Comparison of ENCODE assay signal across 15 cellular contexts in the genomic region with DNA sequence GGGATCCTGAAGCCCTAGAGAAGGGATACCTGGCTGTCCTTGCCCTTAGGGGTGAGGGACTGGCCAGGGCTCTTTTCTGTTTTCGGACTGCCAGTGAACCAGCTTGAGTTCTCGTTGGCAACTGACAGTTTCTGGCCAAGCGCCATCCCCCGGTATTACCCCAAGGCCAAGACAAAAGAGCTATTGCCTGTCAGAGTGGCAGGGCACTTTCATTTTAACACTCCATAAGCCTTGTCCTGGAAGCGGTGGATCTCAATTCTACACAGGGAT. TPM values are rescaled to one million over a fixed set of nuclear protein-coding genes. Genes with fewer than 3 reads are reported as not detected.
DNase-seq lines count a peak whose midpoint lies in the region; ATAC-seq, FAIRE-seq and TF ChIP-seq lines count a peak whose summit lies in the region.
"Had no signal": no experiment of that assay in that cellular context is flagged by ENCODE, and none has a peak within 500 bp of the region (broad histone marks: within the 10 kb centered on the region; RNA-seq: fewer than 3 reads in every experiment).

No MANE protein-coding gene starts in this region.

- no peak overlapping the region for H2BK12ac ChIP-seq in H1 (ENCODE audit: low read depth, low read length)

- H4K91ac ChIP-seq in H1 (replicated peaks; ENCODE audit: insufficient read length, low read length): no peak overlapping the region

- H2AK5ac ChIP-seq in H1 (ENCODE audit: low read depth, low read length): no peak overlapping the region

- H3K18ac ChIP-seq in H1 (ENCODE audit: extremely low read depth, low read length): no peak overlapping the region

- no peak overlapping the region for H3K27ac Mint-ChIP-seq in activated CD4-positive, alpha-beta T cell treated with anti-CD3 and anti-CD28 coated beads for 36 hours

- H3K79me1 ChIP-seq in H1 (ENCODE audit: low read depth, low read length): no peaks in the 10 kb centered on the region; the same call in 1 of the 2 replicates

- H3K4me2 ChIP-seq in H1 (ENCODE audit: insufficient read depth in 1 of 2, low read depth in 2 of 2, low read length in 2 of 2): peak overlapping the region; percentile 92 to 97
- H3K4me2 ChIP-seq in smooth muscle cell: peak overlapping the region; percentile 87

- peak overlapping the region; percentile 67 for H3K4me3 Mint-ChIP-seq in activated CD4-positive, alpha-beta T cell treated with anti-CD3 and anti-CD28 coated beads for 36 hours

- no peak overlapping the region for H3K14ac ChIP-seq in H1 (ENCODE audit: insufficient read length)

- POLR2A ChIA-PET in activated CD4-positive, alpha-beta T cell treated with anti-CD3 and anti-CD28 coated beads for 36 hours (lab: Charles Lee): interaction anchor here (0.6 kb wide), 2 partner anchors 111 to 247 kb away, joined by 3 read pairs; no protein-coding TSS in a partner anchor
- POLR2A ChIA-PET in H1 (lab: Charles Lee; ENCODE audit: partially characterized antibody): interaction anchor here (0.8 to 1.5 kb wide), 5 partner anchors 20 to 331 kb away, joined by 3 to 6 read pairs (median 3); no protein-coding TSS in a partner anchor

- H3K9ac ChIP-seq in H1 (replicated peaks in 1 of 4; ENCODE audit: extremely low read depth in 1 of 4, low read depth in 3 of 4, low read length in 3 of 4): no peak overlapping the region
- H3K9ac ChIP-seq in smooth muscle cell (ENCODE audit: low read depth): no peak overlapping the region

- H3K9me3 ChIP-seq in H1 (ENCODE audit: insufficient read depth in 2 of 2, low read depth in 1 of 2, low read length in 1 of 2): no peaks in the 10 kb centered on the region
- no peaks in the 10 kb centered on the region for H3K9me3 ChIP-seq in smooth muscle cell (replicated peaks; ENCODE audit: low read depth)
- H3K9me3 ChIP-seq in psoas muscle: no peaks in the 10 kb centered on the region
- H3K9me3 ChIP-seq: tibial nerve had no signal

- H3K27me3 ChIP-seq in H1 (replicated peaks in 1 of 4; ENCODE audit: control insufficient read depth in 3 of 4, extremely low read depth in 1 of 4, insufficient read depth in 3 of 4, low read length in 3 of 4): peaks cover 36 to 56% (median 54%) of the 10 kb centered on the region in 4 experiments
- peaks cover 47% of the 10 kb centered on the region for H3K27me3 ChIP-seq in smooth muscle cell (ENCODE audit: low read depth)
- H3K27me3 ChIP-seq in psoas muscle (ENCODE audit: insufficient read depth in 3 of 3, low read length in 2 of 3): peaks cover 0 to 93% (median 39%) of the 10 kb centered on the region in 3 donors

- no peak overlapping the region for H2BK15ac ChIP-seq in H1 (ENCODE audit: low read length)

- DNase-seq in activated CD4-positive, alpha-beta T cell treated with anti-CD3 and anti-CD28 coated beads for 36 hours: no peak
- DNase-seq in activated CD4-positive, alpha-beta T cell treated with anti-CD3 and anti-CD28 coated beads, Interleukin-2, amount 50 U/mL, for 4 hours: no peak
- peak; percentile 40 for DNase-seq in M059J (ENCODE audit: low read depth)
- DNase-seq in H1 (ENCODE audit: low read depth in 1 of 2, low spot score in 2 of 2): no peak
- no peak for DNase-seq in smooth muscle cell (lab: John Stamatoyannopoulos, UW; ENCODE audit: unreplicated experiment)
- DNase-seq in NCI-H2107 treated with DMSO at 0.1 percent for 48 hours (lab: John Stamatoyannopoulos, UW; ENCODE audit: unreplicated experiment): no peak
- DNase-seq in psoas muscle: no peak
- DNase-seq: dorsolateral prefrontal cortex; hippocampal formation; nucleus accumbens; stimulated activated CD4-positive, alpha-beta T cell treated with anti-CD3 and anti-CD28 coated beads, Interleukin-4, amount 100 ng/mL, for 1 hour had no signal

- no peak overlapping the region for H2BK20ac ChIP-seq in H1 (ENCODE audit: low read length)

- no peak for ATAC-seq in activated CD4-positive, alpha-beta T cell treated with anti-CD3 and anti-CD28 coated beads for 36 hours
- ATAC-seq in HG02884 (IDR thresholded peaks at IDR 0.05; ENCODE audit: unreplicated experiment): no peak
- no peak for ATAC-seq in psoas muscle

- H3K23me2 ChIP-seq in H1 (ENCODE audit: low read depth, low read length): peaks cover 17% of the 10 kb centered on the region

- TF ChIP-seq POLR2A in H1 (IDR thresholded peaks at IDR 0.05; ENCODE audit: control extremely low read depth in 1 of 2, low read depth in 2 of 2, low read length in 2 of 2): no peak

- 19% methylated on average over 5 of the region's 5 CpGs; no CpG with 5 or more reads in 1 of the 2 experiments for WGBS in H1 (ENCODE audit: extremely low coverage in 1 of 2, insufficient coverage in 1 of 2, insufficient read length in 1 of 2, insufficient replicate concordance in 2 of 2, low coverage in 1 of 2, low lambda C conversion rate in 2 of 2, missing lambda C conversion rate in 1 of 2), 2 experiments
- WGBS in smooth muscle cell (ENCODE audit: low lambda C conversion rate): 32% methylated on average over 5 of the region's 5 CpGs
- 17 to 18% (median 18%) methylated on average over 5 of the region's 5 CpGs for WGBS in psoas muscle, 3 donors

- CTCF ChIA-PET in activated CD4-positive, alpha-beta T cell treated with anti-CD3 and anti-CD28 coated beads for 36 hours (lab: Charles Lee): interaction anchor here (1.0 to 1.6 kb wide), 2 partner anchors 10 to 20 kb away, joined by 3 to 6 read pairs; no protein-coding TSS in a partner anchor
- CTCF ChIA-PET in H1 (lab: Charles Lee; ENCODE audit: partially characterized antibody): interaction anchor here (0.9 to 1.8 kb wide), 13 partner anchors 10 to 113 kb away, joined by 3 to 9 read pairs (median 3); a partner anchor contains a TSS

- H3K4me1 ChIP-seq in H1 (replicated peaks in 1 of 4; ENCODE audit: control insufficient read depth in 3 of 4, insufficient read depth in 4 of 4, low read length in 3 of 4) (peaks cover 0 to 31% (median 16%) of the 10 kb centered on the region in 4 experiments; a peak in 6 of 7 replicates), smooth muscle cell (ENCODE audit: low read depth) (peaks cover 13% of the 10 kb centered on the region), psoas muscle (no peaks in the 10 kb centered on the region)

- H3K79me2 ChIP-seq in H1 (ENCODE audit: control insufficient read depth in 1 of 2, insufficient read depth in 2 of 2, low read length in 2 of 2): no peaks in the 10 kb centered on the region
- H3K79me2 ChIP-seq in smooth muscle cell (ENCODE audit: low read depth): no peaks in the 10 kb centered on the region

- no peak overlapping the region for H4K8ac ChIP-seq in H1 (ENCODE audit: extremely low read depth, insufficient read depth, low read length)

- TF ChIP-seq EP300 in H1 (IDR thresholded peaks at IDR 0.05; ENCODE audit: borderline replicate concordance in 1 of 2, low read depth in 2 of 2, low read length in 2 of 2): no peak

- H3K36me3 Mint-ChIP-seq in activated CD4-positive, alpha-beta T cell treated with anti-CD3 and anti-CD28 coated beads for 36 hours (ENCODE audit: low read depth): peaks cover 4% of the 10 kb centered on the region

- H3K27me3 Mint-ChIP-seq in activated CD4-positive, alpha-beta T cell treated with anti-CD3 and anti-CD28 coated beads for 36 hours: peaks cover 61% of the 10 kb centered on the region

- H3K27ac ChIP-seq in H1 (ENCODE audit: low read depth, low read length) (no peak overlapping the region), smooth muscle cell (ENCODE audit: low read depth) (no peak overlapping the region), psoas muscle (no peak overlapping the region)
- H3K27ac ChIP-seq: dorsolateral prefrontal cortex, SK-N-MC, tibial nerve had no signal

- TF ChIP-seq CTCF in H1 (IDR thresholded peaks at IDR 0.05; ENCODE audit: control extremely low read depth in 1 of 3, insufficient read depth in 1 of 3, low read depth in 1 of 3, low read length in 3 of 3) (no peak), smooth muscle cell (IDR thresholded peaks at IDR 0.05; ENCODE audit: borderline replicate concordance, insufficient read depth, poor library complexity, severe bottlenecking) (no peak), psoas muscle (IDR thresholded peaks at IDR 0.05) (no peak)

- no peak overlapping the region for H2BK5ac ChIP-seq in H1 (ENCODE audit: low read depth, low read length)

- H3K36me3 ChIP-seq in H1 (ENCODE audit: control insufficient read depth in 2 of 4, insufficient read depth in 4 of 4, low read length in 3 of 4): peaks cover 10 to 18% (median 13%) of the 10 kb centered on the region in 4 experiments; a peak in 6 of 8 replicates
- H3K36me3 ChIP-seq in smooth muscle cell (ENCODE audit: low read depth): no peaks in the 10 kb centered on the region
- H3K36me3 ChIP-seq in psoas muscle (ENCODE audit: insufficient read depth in 1 of 2, low read depth in 1 of 2): no peaks in the 10 kb centered on the region
- H3K36me3 ChIP-seq: tibial nerve had no signal

- H3K56ac ChIP-seq in H1 (replicated peaks; ENCODE audit: insufficient read length, low read depth, low read length): no peak overlapping the region

- no peaks in the 10 kb centered on the region for H3F3A ChIP-seq in smooth muscle cell (ENCODE audit: low read depth)

- H2BK120ac ChIP-seq in H1 (replicated peaks; ENCODE audit: low read depth, low read length): no peak overlapping the region

- no peaks in the 10 kb centered on the region for H3K9me3 Mint-ChIP-seq in activated CD4-positive, alpha-beta T cell treated with anti-CD3 and anti-CD28 coated beads for 36 hours (ENCODE audit: low read depth)

- H2AFZ ChIP-seq in H1 (ENCODE audit: low read length) (0 out of 2 replicates have a peak overlapping the region, but pooled peaks have one; percentile 95), smooth muscle cell (ENCODE audit: low read depth) (peak overlapping the region; percentile 78)

- H4K20me1 ChIP-seq in H1 (replicated peaks in 1 of 2; ENCODE audit: control insufficient read depth in 1 of 2, insufficient read depth in 2 of 2, low read length in 2 of 2) (peaks cover 0 to 7% of the 10 kb centered on the region in 2 experiments), smooth muscle cell (ENCODE audit: low read depth) (no peaks in the 10 kb centered on the region)

- H3K4me3 ChIP-seq in H1 (ENCODE audit: extremely low read depth in 1 of 4, insufficient read depth in 2 of 4, low read depth in 3 of 4, low read length in 4 of 4) (peak overlapping the region; percentile 57 to 96 (median 75); a peak in 5 of 8 replicates), smooth muscle cell (peak overlapping the region; percentile 64), psoas muscle (no peak overlapping the region)

- FAIRE-seq in H1 (lab: Jason Lieb, UNC): no peak

- H4K5ac ChIP-seq in H1 (ENCODE audit: insufficient read length, low read depth, low read length): no peak overlapping the region

- intact Hi-C loops in activated CD4-positive, alpha-beta T cell treated with anti-CD3 and anti-CD28 coated beads for 36 hours (cut with DNase I, micrococcal nuclease): no loop called here
- intact Hi-C loops in psoas muscle (cut with DNase I): no loop called here

- no peak overlapping the region for H3K4ac ChIP-seq in H1 (replicated peaks; ENCODE audit: insufficient read length, low read depth, low read length)

- H3K4me1 Mint-ChIP-seq in activated CD4-positive, alpha-beta T cell treated with anti-CD3 and anti-CD28 coated beads for 36 hours: peaks cover 22% of the 10 kb centered on the region

- H3K23ac ChIP-seq in H1 (ENCODE audit: insufficient read length): no peak overlapping the region

- no peak for TF ChIP-seq RAD21 in H1 (IDR thresholded peaks at IDR 0.05 in 1 of 2, conservative IDR thresholded peaks at IDR 0.05 in 1 of 2; ENCODE audit: low read depth in 2 of 2, low read length in 2 of 2)

RNA-seq across cellular contexts. Expression of a gene that starts 1.0 kb away (rescaled TPM):
- 1 to 10 TPM; 2.7 to 2.9 TPM for total RNA-seq in activated CD4-positive, alpha-beta T cell treated with anti-CD3 and anti-CD28 coated beads for 36 hours
- 0.15 and 0.42 TPM in 2 replicates for total RNA-seq in M059J (2014; rRNA removed; shearing (Covaris generic))
- total RNA-seq in H1 (2021; fragmentation: NEBNext Ultra II Directional; extraction: Animal tissue kit (Norgen Biotek cat#: 25700)): 28.8 and 31.3 TPM in 2 replicates
- polyA plus RNA-seq in H1 (2011; rRNA removed): 81.9 and 90.9 TPM in 2 replicates
- polyA plus RNA-seq in H1 (2011; cell fraction: cytosol; rRNA removed): 59.0 TPM
- 231 TPM for polyA plus RNA-seq in H1 (2011; cell fraction: nucleus; rRNA removed)
- 37.0 to 65.6 TPM (median 56.2 TPM) in 4 replicates for polyA plus RNA-seq in H1 (2012, experiment 1 of 2)
- polyA plus RNA-seq in H1 (2012, experiment 2 of 2): 42.0 TPM
- 45.5 TPM for polyA plus RNA-seq in H1 (2013, experiment 1 of 2)
- 41.6 TPM for polyA plus RNA-seq in H1 (2013, experiment 2 of 2)
- 26.2 and 29.4 TPM in 2 replicates for polyA minus RNA-seq in H1 (2011; rRNA and poly(A)+ RNA removed)
- polyA minus RNA-seq in H1 (2011; cell fraction: cytosol; rRNA and poly(A)+ RNA removed): 18.1 TPM
- 25.0 TPM for polyA minus RNA-seq in H1 (2011; cell fraction: nucleus; rRNA and poly(A)+ RNA removed)
- total RNA-seq in smooth muscle cell: 40.2 and 54.0 TPM in 2 replicates
- 74.8 and 99.3 TPM in 2 replicates for polyA plus RNA-seq in smooth muscle cell
- 1 to 10 TPM in 1 of 4 donors, under 1 TPM in 3; 0.27 to 1.3 (median 0.53) TPM for total RNA-seq in psoas muscle
- polyA plus RNA-seq in psoas muscle: 1 to 10 TPM in 1 of 3 donors, under 1 TPM in 2; 0.30 to 1.1 (median 0.34) TPM

RNA-seq across cellular contexts. Expression of a gene that starts 13.4 kb away (rescaled TPM):
- total RNA-seq in activated CD4-positive, alpha-beta T cell treated with anti-CD3 and anti-CD28 coated beads for 36 hours: not detected
- total RNA-seq in M059J (2014; rRNA removed; shearing (Covaris generic)): not detected in 2 replicates
- total RNA-seq in H1 (2021; fragmentation: NEBNext Ultra II Directional; extraction: Animal tissue kit (Norgen Biotek cat#: 25700)): not detected in 2 replicates
- polyA plus RNA-seq in H1 (2011; rRNA removed) (not detected in 2 replicates), smooth muscle cell (0.44 TPM in 1 of 2 replicates, not detected in the other), psoas muscle (not detected)
- polyA plus RNA-seq in H1 (2011; cell fraction: cytosol; rRNA removed): not detected
- not detected for polyA plus RNA-seq in H1 (2011; cell fraction: nucleus; rRNA removed)
- not detected in 4 replicates for polyA plus RNA-seq in H1 (2012, experiment 1 of 2)
- polyA plus RNA-seq in H1 (2012, experiment 2 of 2): not detected
- polyA plus RNA-seq in H1 (2013, experiment 1 of 2): not detected
- polyA plus RNA-seq in H1 (2013, experiment 2 of 2): not detected
- not detected in 2 replicates for polyA minus RNA-seq in H1 (2011; rRNA and poly(A)+ RNA removed)
- polyA minus RNA-seq in H1 (2011; cell fraction: cytosol; rRNA and poly(A)+ RNA removed): not detected
- not detected for polyA minus RNA-seq in H1 (2011; cell fraction: nucleus; rRNA and poly(A)+ RNA removed)
- total RNA-seq in smooth muscle cell (not detected in 2 replicates), psoas muscle (not detected)
- total RNA-seq: dorsolateral prefrontal cortex, tibial nerve had no signal
- polyA plus RNA-seq: AG04450 had no signal

RNA-seq across cellular contexts. Expression of a gene that starts 14.8 kb away (rescaled TPM):
- total RNA-seq in activated CD4-positive, alpha-beta T cell treated with anti-CD3 and anti-CD28 coated beads for 36 hours: not detected
- total RNA-seq in M059J (2014; rRNA removed; shearing (Covaris generic)): not detected in 2 replicates
- not detected in 2 replicates for total RNA-seq in H1 (2021; fragmentation: NEBNext Ultra II Directional; extraction: Animal tissue kit (Norgen Biotek cat#: 25700))
- polyA plus RNA-seq in H1 (2011; rRNA removed): not detected in 2 replicates
- not detected for polyA plus RNA-seq in H1 (2011; cell fraction: cytosol; rRNA removed)
- polyA plus RNA-seq in H1 (2011; cell fraction: nucleus; rRNA removed): not detected
- not detected in 4 replicates for polyA plus RNA-seq in H1 (2012, experiment 1 of 2)
- not detected for polyA plus RNA-seq in H1 (2012, experiment 2 of 2)
- polyA plus RNA-seq in H1 (2013, experiment 1 of 2): not detected
- polyA plus RNA-seq in H1 (2013, experiment 2 of 2): not detected
- not detected in 2 replicates for polyA minus RNA-seq in H1 (2011; rRNA and poly(A)+ RNA removed)
- not detected for polyA minus RNA-seq in H1 (2011; cell fraction: cytosol; rRNA and poly(A)+ RNA removed)
- not detected for polyA minus RNA-seq in H1 (2011; cell fraction: nucleus; rRNA and poly(A)+ RNA removed)
- not detected in 2 replicates for total RNA-seq in smooth muscle cell
- not detected in 2 replicates for polyA plus RNA-seq in smooth muscle cell
- not detected for total RNA-seq in psoas muscle
- polyA plus RNA-seq in psoas muscle: not detected
- total RNA-seq: dorsolateral prefrontal cortex, tibial nerve had no signal
- polyA plus RNA-seq: AG04450 had no signal

RNA-seq across cellular contexts. Expression of a gene that starts 39.1 kb away (rescaled TPM):
- total RNA-seq in activated CD4-positive, alpha-beta T cell treated with anti-CD3 and anti-CD28 coated beads for 36 hours: 10 to 100 TPM; 29.4 to 35.3 TPM
- total RNA-seq in M059J (2014; rRNA removed; shearing (Covaris generic)): 15.6 and 38.5 TPM in 2 replicates
- 13.4 and 14.6 TPM in 2 replicates for total RNA-seq in H1 (2021; fragmentation: NEBNext Ultra II Directional; extraction: Animal tissue kit (Norgen Biotek cat#: 25700))
- polyA plus RNA-seq in H1 (2011; rRNA removed): 18.9 and 30.8 TPM in 2 replicates
- 21.9 TPM for polyA plus RNA-seq in H1 (2011; cell fraction: cytosol; rRNA removed)
- 97.9 TPM for polyA plus RNA-seq in H1 (2011; cell fraction: nucleus; rRNA removed)
- polyA plus RNA-seq in H1 (2012, experiment 1 of 2): 11.9 to 22.8 TPM (median 19.8 TPM) in 4 replicates
- 11.9 TPM for polyA plus RNA-seq in H1 (2012, experiment 2 of 2)
- polyA plus RNA-seq in H1 (2013, experiment 1 of 2): 21.5 TPM
- polyA plus RNA-seq in H1 (2013, experiment 2 of 2): 21.1 TPM
- 2.6 and 3.8 TPM in 2 replicates for polyA minus RNA-seq in H1 (2011; rRNA and poly(A)+ RNA removed)
- 7.5 TPM for polyA minus RNA-seq in H1 (2011; cell fraction: cytosol; rRNA and poly(A)+ RNA removed)
- polyA minus RNA-seq in H1 (2011; cell fraction: nucleus; rRNA and poly(A)+ RNA removed): 9.9 TPM
- total RNA-seq in smooth muscle cell: 18.7 and 24.2 TPM in 2 replicates
- 43.7 and 46.7 TPM in 2 replicates for polyA plus RNA-seq in smooth muscle cell
- 10 to 100 TPM in 1 of 4 donors, 1 to 10 TPM in 3; 4.8 to 11.5 (median 8.0) TPM for total RNA-seq in psoas muscle
- 1 to 10 TPM; 4.2 to 6.5 (median 5.7) TPM for polyA plus RNA-seq in psoas muscle

RNA-seq across cellular contexts. Expression of a gene that starts 39.2 kb away (rescaled TPM):
- total RNA-seq in activated CD4-positive, alpha-beta T cell treated with anti-CD3 and anti-CD28 coated beads for 36 hours: 10 to 100 TPM; 32.3 to 47.6 TPM
- 42.4 and 56.7 TPM in 2 replicates for total RNA-seq in M059J (2014; rRNA removed; shearing (Covaris generic))
- total RNA-seq in H1 (2021; fragmentation: NEBNext Ultra II Directional; extraction: Animal tissue kit (Norgen Biotek cat#: 25700)): 22.6 and 25.9 TPM in 2 replicates
- polyA plus RNA-seq in H1 (2011; rRNA removed) (23.8 and 26.8 TPM in 2 replicates), smooth muscle cell (32.4 and 36.9 TPM in 2 replicates), psoas muscle (10 to 100 TPM; 17.1 to 20.2 (median 18.1) TPM)
- polyA plus RNA-seq in H1 (2011; cell fraction: cytosol; rRNA removed): 27.6 TPM
- 100 TPM for polyA plus RNA-seq in H1 (2011; cell fraction: nucleus; rRNA removed)
- polyA plus RNA-seq in H1 (2012, experiment 1 of 2): 23.2 to 34.5 TPM (median 32.4 TPM) in 4 replicates
- polyA plus RNA-seq in H1 (2012, experiment 2 of 2): 16.8 TPM
- polyA plus RNA-seq in H1 (2013, experiment 1 of 2): 13.7 TPM
- polyA plus RNA-seq in H1 (2013, experiment 2 of 2): 12.5 TPM
- polyA minus RNA-seq in H1 (2011; rRNA and poly(A)+ RNA removed): 25.5 and 26.0 TPM in 2 replicates
- polyA minus RNA-seq in H1 (2011; cell fraction: cytosol; rRNA and poly(A)+ RNA removed): 16.0 TPM
- 23.4 TPM for polyA minus RNA-seq in H1 (2011; cell fraction: nucleus; rRNA and poly(A)+ RNA removed)
- total RNA-seq in smooth muscle cell (26.3 and 30.2 TPM in 2 replicates), psoas muscle (10 to 100 TPM; 19.2 to 25.5 (median 23.7) TPM)
